In the genomic region with DNA sequence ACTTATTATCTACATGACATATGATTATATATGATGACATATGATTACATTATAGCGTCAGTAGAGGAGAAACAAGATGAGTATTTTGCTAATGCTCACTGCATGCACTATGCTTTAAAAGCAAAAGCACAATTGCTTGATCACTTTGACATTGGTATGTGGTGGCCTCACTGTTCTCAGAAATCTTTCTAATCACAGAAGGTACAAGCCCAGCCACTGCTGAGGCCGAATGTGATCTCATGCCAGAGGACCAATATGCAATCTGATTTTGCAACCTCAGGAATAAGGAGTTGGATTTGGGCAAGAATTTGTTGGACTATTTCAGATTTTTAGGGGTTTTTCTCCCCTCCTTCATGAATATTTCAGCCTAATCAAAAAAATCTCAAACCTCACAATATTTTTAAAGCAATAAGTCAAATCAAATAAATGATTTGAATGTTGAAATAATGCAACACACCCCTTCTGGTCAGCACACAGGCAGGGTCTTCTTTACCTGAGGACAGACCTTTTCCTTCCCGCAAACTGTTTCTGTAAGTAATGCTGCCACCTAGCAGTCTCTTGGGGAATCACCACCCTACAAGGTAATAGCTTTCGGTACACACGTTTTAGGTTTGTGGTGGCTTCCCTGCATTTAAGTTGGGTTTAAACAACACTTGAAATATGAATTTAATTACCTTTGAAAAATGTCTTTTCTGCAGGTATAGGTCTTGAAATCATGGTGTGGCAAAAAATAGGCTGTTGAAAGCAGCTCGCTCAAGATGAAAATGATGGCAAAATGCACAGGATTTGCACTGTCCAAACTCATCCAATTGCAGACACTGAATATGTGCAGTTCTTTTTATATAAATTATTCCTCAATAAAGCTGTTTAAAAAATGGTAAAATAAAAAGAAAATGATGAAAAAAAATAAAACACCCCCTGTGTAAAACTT, we compare ENCODE assay signal across 10 cellular contexts. TPM values are rescaled to one million over a fixed set of nuclear protein-coding genes. Genes with fewer than 3 reads are reported as not detected.
DNase-seq lines count a peak whose midpoint lies in the region; ATAC-seq and TF ChIP-seq lines count a peak whose summit lies in the region.
"Had no signal": no experiment of that assay in that cellular context is flagged by ENCODE, and none has a peak within 500 bp of the region (broad histone marks: within the 10 kb centered on the region; RNA-seq: fewer than 3 reads in every experiment).

No MANE protein-coding gene starts in this region.

- CTCF ChIA-PET in A673 (lab: Charles Lee) = interaction anchor here (0.5 to 0.6 kb wide), 2 partner anchors 112 to 154 kb away, joined by 4 read pairs; no protein-coding TSS in a partner anchor

- H3K36me3 ChIP-seq in A673 (ENCODE audit: insufficient read depth, low read length, poor library complexity, severe bottlenecking) (no peaks in the 10 kb centered on the region), DND-41 (ENCODE audit: insufficient read depth, low read length) (no peaks in the 10 kb centered on the region)

- no peaks in the 10 kb centered on the region for H4K20me1 ChIP-seq in DND-41 (ENCODE audit: insufficient read depth, low read length)

- no peak overlapping the region for H3K27ac Mint-ChIP-seq in nephron

- TF ChIP-seq CTCF in A673 (conservative IDR thresholded peaks at IDR 0.05; ENCODE audit: low read depth, low read length) (peak; percentile 65), DND-41 (IDR thresholded peaks at IDR 0.05; ENCODE audit: borderline replicate concordance, extremely low read depth, low read length, poor library complexity, severe bottlenecking) (peak; percentile 88), dorsolateral prefrontal cortex (IDR thresholded peaks at IDR 0.05 in 54 of 56, conservative IDR thresholded peaks at IDR 0.05 in 2 of 56; ENCODE audit: low read depth in 1 of 56, partially characterized antibody in 56 of 56) (peak; percentile 27 to 81 (median 68)), nephron (IDR thresholded peaks at IDR 0.05; ENCODE audit: unreplicated experiment in 3 of 3) (peak; percentile 79 to 83 (median 82))

- no peak overlapping the region for H3K9ac ChIP-seq in DND-41 (ENCODE audit: low read depth, low read length)

- POLR2A ChIA-PET in A673 (lab: Charles Lee; ENCODE audit: low non-redundant PET) = no interaction called here

- ATAC-seq in DND-41 (ENCODE audit: insufficient read depth, low read depth) = peak; percentile 82
- peak; percentile 65 for ATAC-seq in HG03175 (IDR thresholded peaks at IDR 0.05; ENCODE audit: unreplicated experiment)

- DNase-seq in A673 (ENCODE audit: low spot score) (peak; percentile 14), DND-41 (peak; percentile 27), RPMI7951 (ENCODE audit: low read depth) (peak; percentile 24), dorsolateral prefrontal cortex (peak in 1 of 10 donors; percentile 7), putamen (ENCODE audit: low spot score) (no peak), GOT3 (lab: John Stamatoyannopoulos, UW) (no peak)

- H2AFZ ChIP-seq in DND-41 (ENCODE audit: low read depth, low read length) = no peak overlapping the region

- H3K4me3 ChIP-seq in A673 (ENCODE audit: low read depth, low read length, poor library complexity, severe bottlenecking) = no peak overlapping the region
- H3K4me3 ChIP-seq in DND-41 (ENCODE audit: low read depth in 1 of 2, low read length in 2 of 2) = no peak overlapping the region
- no peak overlapping the region for H3K4me3 ChIP-seq in dorsolateral prefrontal cortex

- H3K9me3 Mint-ChIP-seq in nephron = no peaks in the 10 kb centered on the region
- H3K9me3 Mint-ChIP-seq: stimulated activated naive CD8-positive, alpha-beta T cell treated with anti-CD3 and anti-CD28 coated beads, Interleukin-15, Interleukin-2, amounts not matched to agents 100 ng/mL and 50 ng/mL, for 24 hours had no signal

- H3K4me2 ChIP-seq in DND-41 (ENCODE audit: insufficient read depth, low read length) = no peak overlapping the region

- no peaks in the 10 kb centered on the region for H3K4me1 ChIP-seq in A673 (ENCODE audit: insufficient read depth, low read length, poor library complexity, severe bottlenecking)
- no peaks in the 10 kb centered on the region for H3K4me1 ChIP-seq in DND-41 (ENCODE audit: insufficient read depth, low read length)

- H3K27me3 ChIP-seq in A673 (replicated peaks; ENCODE audit: insufficient read depth, low read depth, low read length, poor library complexity) = no peaks in the 10 kb centered on the region
- peaks cover 15% of the 10 kb centered on the region for H3K27me3 ChIP-seq in DND-41 (ENCODE audit: insufficient read depth, low read length, poor library complexity)
- peaks cover 0 to 7% (median 0%) of the 10 kb centered on the region in 45 donors for H3K27me3 ChIP-seq in dorsolateral prefrontal cortex

- H3K27me3 Mint-ChIP-seq in nephron (ENCODE audit: low read depth) = peaks cover 6% of the 10 kb centered on the region

- H3K27ac ChIP-seq in A673 (ENCODE audit: low read depth, low read length, poor library complexity, severe bottlenecking) (no peak overlapping the region), DND-41 (ENCODE audit: low read length) (no peak overlapping the region), dorsolateral prefrontal cortex (no peak overlapping the region)
- H3K27ac ChIP-seq: epithelial cell of prostate had no signal

- intact Hi-C loops in A673 (cut with micrococcal nuclease; ENCODE audit: unreplicated experiment) = no loop called here
- intact Hi-C loops in dorsolateral prefrontal cortex (cut with DNase I) = loop anchor here in 1 of 2 donors (5.0 to 10.0 kb wide), 2 partner anchors 213 to 356 kb away; no protein-coding TSS in a partner anchor

- no peaks in the 10 kb centered on the region for H3K36me3 Mint-ChIP-seq in nephron (ENCODE audit: low read depth)

- BruUV-seq in A673 (replicated peaks; lab: Mats Ljungman, UMichigan) = no TSS peak

- H3K9me3 ChIP-seq in A673 (ENCODE audit: low read depth, low read length, poor library complexity, severe bottlenecking) (no peaks in the 10 kb centered on the region), DND-41 (ENCODE audit: insufficient read depth, low read length, severe bottlenecking) (no peaks in the 10 kb centered on the region)

- no peaks in the 10 kb centered on the region for H3K79me2 ChIP-seq in DND-41 (ENCODE audit: insufficient read depth, low read length)

- no peak overlapping the region for H3K4me3 Mint-ChIP-seq in nephron
- H3K4me3 Mint-ChIP-seq: stimulated activated naive CD8-positive, alpha-beta T cell treated with anti-CD3 and anti-CD28 coated beads, Interleukin-15, Interleukin-2, amounts not matched to agents 100 ng/mL and 50 ng/mL, for 24 hours had no signal

- no peaks in the 10 kb centered on the region for H3K4me1 Mint-ChIP-seq in nephron

RNA-seq across cellular contexts. Expression of a gene that starts 4.8 kb away (rescaled TPM):
- total RNA-seq in A673 (2021) = not detected in 2 replicates
- total RNA-seq in RPMI7951 (2014; rRNA removed; shearing (Covaris generic)) = not detected in 2 replicates
- total RNA-seq in dorsolateral prefrontal cortex = 1 to 10 TPM in 6 of 120 experiments, under 1 TPM in 18, not detected in 96; 0.39 to 5.0 (median 0.69) TPM

Comparison
In these comparisons a context has a peak if more than half of its experiments do, and no peak if none do; other contexts are left out.
1. DNase-seq: peak in A673 (single experiment), DND-41 (single experiment) and RPMI7951 (single experiment); none in putamen (single experiment) and GOT3 (single experiment).
2. Peak in every context shown above with its lines, with median percentiles within 50 percentile points of each other: CTCF ChIP-seq.